15 cellular contexts compared by ENCODE assay signal in genomic region chr1:25442178-25442577, GRCh38. TPM values are rescaled to one million over a fixed set of nuclear protein-coding genes. Genes with fewer than 3 reads are reported as not detected.
A peak's percentile ranks its signal among the peaks of the same experiment; 100 is the strongest.
DNase-seq lines count a peak whose midpoint lies in the region; ATAC-seq, FAIRE-seq and TF ChIP-seq lines count a peak whose summit lies in the region.
"Had no signal": no experiment of that assay in that cellular context is flagged by ENCODE, and none has a peak within 500 bp of the region (broad histone marks: within the 10 kb centered on the region; RNA-seq: fewer than 3 reads in every experiment).

No MANE protein-coding gene starts in this region.

- TF ChIP-seq POLR2A in testis (IDR thresholded peaks at IDR 0.05) = no peak

- H3K4me1 Mint-ChIP-seq in activated naive CD4-positive, alpha-beta T cell treated with anti-CD3 and anti-CD28 coated beads, Interleukin-2, amount 50 U/mL, for 24 hours = peaks cover 62% of the 10 kb centered on the region
- H3K4me1 Mint-ChIP-seq in T-helper 17 cell = peaks cover 26% of the 10 kb centered on the region

- H3K4me1 ChIP-seq in small intestine (ENCODE audit: control insufficient read depth in 2 of 2, insufficient read depth in 1 of 2, low read depth in 1 of 2, low read length in 1 of 2) (no peaks in the 10 kb centered on the region), testis (no peaks in the 10 kb centered on the region)

- TF ChIP-seq CTCF in fibroblast of the aortic adventitia (IDR thresholded peaks at IDR 0.05; ENCODE audit: insufficient read depth, low read length) (peak; percentile 1), testis (IDR thresholded peaks at IDR 0.05) (no peak)

- ATAC-seq in T-helper 17 cell = no peak

- intact Hi-C loops in testis (cut with DNase I; ENCODE audit: low total_unique reads) = loop anchor here (10.0 kb wide), 1 partner anchor 63 kb away; no protein-coding TSS in a partner anchor

- H3K27ac Mint-ChIP-seq in activated naive CD4-positive, alpha-beta T cell treated with anti-CD3 and anti-CD28 coated beads, Interleukin-2, amount 50 U/mL, for 24 hours = peak overlapping the region; percentile 25
- peak overlapping the region; percentile 62 for H3K27ac Mint-ChIP-seq in T-helper 17 cell
- H3K27ac Mint-ChIP-seq: activated CD4-positive, alpha-beta memory T cell treated with anti-CD3 and anti-CD28 coated beads for 36 hours had no signal

- no peaks in the 10 kb centered on the region for H3K27me3 Mint-ChIP-seq in activated naive CD4-positive, alpha-beta T cell treated with anti-CD3 and anti-CD28 coated beads, Interleukin-2, amount 50 U/mL, for 24 hours
- H3K27me3 Mint-ChIP-seq in T-helper 17 cell = no peaks in the 10 kb centered on the region
- H3K27me3 Mint-ChIP-seq: activated CD4-positive, alpha-beta memory T cell treated with anti-CD3 and anti-CD28 coated beads for 36 hours had no signal

- no peak for DNase-seq in activated naive CD4-positive, alpha-beta T cell treated with anti-CD3 and anti-CD28 coated beads, Interleukin-2, amount 50 U/mL, for 16 hours
- DNase-seq in T-helper 17 cell (no peak), fibroblast of the aortic adventitia (ENCODE audit: low read depth) (peak; percentile 56), small intestine (peak; percentile 45), testis (no peak), SHP77 treated with DMSO at 0.1 percent for 48 hours (lab: John Stamatoyannopoulos, UW) (no peak), HK-2 (ENCODE audit: unreplicated experiment) (no peak)
- DNase-seq: ACHN; activated CD4-positive, alpha-beta memory T cell treated with anti-CD3 and anti-CD28 coated beads for 36 hours; activated naive CD4-positive, alpha-beta T cell; MG63; upper lobe of left lung had no signal

- H3K27ac ChIP-seq in small intestine (ENCODE audit: low read depth in 1 of 2, low read length in 1 of 2) = no peak overlapping the region
- no peak overlapping the region for H3K27ac ChIP-seq in testis
- H3K27ac ChIP-seq: upper lobe of left lung had no signal

- no peak overlapping the region for H3K4me3 Mint-ChIP-seq in activated naive CD4-positive, alpha-beta T cell treated with anti-CD3 and anti-CD28 coated beads, Interleukin-2, amount 50 U/mL, for 24 hours
- H3K4me3 Mint-ChIP-seq in T-helper 17 cell = no peak overlapping the region
- H3K4me3 Mint-ChIP-seq: activated CD4-positive, alpha-beta memory T cell treated with anti-CD3 and anti-CD28 coated beads for 36 hours had no signal

- no peak for FAIRE-seq in small intestine (lab: Jason Lieb, UNC)
- FAIRE-seq: RCC 7860 had no signal

- H3K4me3 ChIP-seq in fibroblast of the aortic adventitia (ENCODE audit: low read depth, low read length) = no peak overlapping the region
- no peak overlapping the region for H3K4me3 ChIP-seq in small intestine (ENCODE audit: low read depth in 1 of 2, low read length in 2 of 2)
- no peak overlapping the region for H3K4me3 ChIP-seq in testis
- H3K4me3 ChIP-seq: MG63, upper lobe of left lung had no signal

- H3K9me3 Mint-ChIP-seq in activated naive CD4-positive, alpha-beta T cell treated with anti-CD3 and anti-CD28 coated beads, Interleukin-2, amount 50 U/mL, for 24 hours = no peaks in the 10 kb centered on the region
- H3K9me3 Mint-ChIP-seq: activated CD4-positive, alpha-beta memory T cell treated with anti-CD3 and anti-CD28 coated beads for 36 hours had no signal

- H3K36me3 ChIP-seq in small intestine (ENCODE audit: control insufficient read depth in 2 of 2, insufficient read depth in 2 of 2, low read length in 2 of 2) (no peaks in the 10 kb centered on the region), testis (ENCODE audit: low read depth, missing control alignments) (no peaks in the 10 kb centered on the region)
- H3K36me3 ChIP-seq: upper lobe of left lung had no signal

- no peaks in the 10 kb centered on the region for H3K27me3 ChIP-seq in small intestine (ENCODE audit: control insufficient read depth in 2 of 2, insufficient read depth in 2 of 2, low read length in 2 of 2)
- no peaks in the 10 kb centered on the region for H3K27me3 ChIP-seq in testis
- H3K27me3 ChIP-seq: MG63, upper lobe of left lung had no signal

- WGBS in small intestine, 3 donors = 32 to 65% (median 45%) methylated on average over 1 of the region's 1 CpG
- WGBS in testis, 2 donors = 64 to 68% methylated on average over 1 of the region's 1 CpG

- H3K9me3 ChIP-seq in T-helper 17 cell (ENCODE audit: control insufficient read depth, low read length, poor library complexity, severe bottlenecking) (no peaks in the 10 kb centered on the region), small intestine (ENCODE audit: control insufficient read depth, low read depth) (no peaks in the 10 kb centered on the region), testis (no peaks in the 10 kb centered on the region)
- H3K9me3 ChIP-seq: MG63, upper lobe of left lung had no signal

- peaks cover 3% of the 10 kb centered on the region for H3K36me3 Mint-ChIP-seq in activated naive CD4-positive, alpha-beta T cell treated with anti-CD3 and anti-CD28 coated beads, Interleukin-2, amount 50 U/mL, for 24 hours
- H3K36me3 Mint-ChIP-seq in T-helper 17 cell (ENCODE audit: low read depth) = peaks cover 2% of the 10 kb centered on the region

RNA-seq across cellular contexts. Expression of gene MACO1, which starts 11.5 kb away (rescaled TPM):
- total RNA-seq in T-helper 17 cell (10 to 100 TPM; 16.3 to 21.6 TPM), fibroblast of the aortic adventitia (ENCODE audit: low replicate concordance) (17.3 and 23.4 TPM in 2 replicates), testis (10 to 100 TPM; 22.1 to 25.4 TPM)
- polyA plus RNA-seq in small intestine (10 to 100 TPM in 1 of 3 donors, 1 to 10 TPM in 2; 8.1 to 11.2 (median 8.3) TPM), testis (ENCODE audit: insufficient read depth, low read depth, low replicate concordance) (51.3 TPM)

RNA-seq across cellular contexts. Expression of gene RHCE, which starts 21.6 kb away (rescaled TPM):
- not detected for total RNA-seq in T-helper 17 cell
- total RNA-seq in fibroblast of the aortic adventitia (ENCODE audit: low replicate concordance) = 0.27 and 0.33 TPM in 2 replicates
- under 1 TPM in 1 of 3 donors, not detected in 2; 0.06 TPM for polyA plus RNA-seq in small intestine
- total RNA-seq in testis = 1 to 10 TPM; 3.9 to 4.2 TPM
- polyA plus RNA-seq in testis (ENCODE audit: insufficient read depth, low read depth, low replicate concordance) = 1.2 TPM
- total RNA-seq: mononuclear cell had no signal

Comparison
In these comparisons a context has a peak if more than half of its experiments do, and no peak if none do; other contexts are left out.
1. DNase-seq: peak in fibroblast of the aortic adventitia (single experiment) and small intestine (single experiment); none in activated naive CD4-positive, alpha-beta T cell treated with anti-CD3 and anti-CD28 coated beads, Interleukin-2, amount 50 U/mL, for 16 hours (single experiment), T-helper 17 cell (0 of 3), testis (single experiment), SHP77 treated with DMSO at 0.1 percent for 48 hours (single experiment) and HK-2 (single experiment).